23 cellular contexts compared by ENCODE assay signal in the genomic region with DNA sequence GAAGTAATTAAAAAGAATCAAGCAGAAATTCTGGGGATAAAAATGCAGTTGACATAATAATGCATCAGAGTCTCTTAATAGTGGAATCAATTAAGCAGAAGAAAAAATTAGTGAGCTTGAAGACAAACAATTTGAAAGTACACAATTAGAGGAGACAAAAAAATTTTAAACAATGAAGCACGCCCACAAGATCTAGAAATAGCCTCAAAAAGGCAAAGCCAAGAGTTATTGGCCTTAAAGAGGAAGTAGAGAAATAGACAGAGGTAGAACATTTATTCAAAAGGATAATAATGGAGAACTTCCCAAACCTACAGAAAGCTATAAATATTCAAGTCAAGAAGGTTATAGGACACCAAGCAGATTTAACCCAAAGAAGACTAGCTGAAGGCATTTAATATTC.
DNase-seq lines count a peak whose midpoint lies in the region; ATAC-seq and TF ChIP-seq lines count a peak whose summit lies in the region.
"Had no signal": no experiment of that assay in that cellular context is flagged by ENCODE, and none has a peak within 500 bp of the region (broad histone marks: within the 10 kb centered on the region; RNA-seq: fewer than 3 reads in every experiment).

No MANE protein-coding gene starts in this region.

- TF ChIP-seq EP300 in SK-N-SH (IDR thresholded peaks at IDR 0.05; ENCODE audit: borderline replicate concordance in 1 of 2, low read depth in 1 of 2, low read length in 1 of 2), result no peak

- no peak overlapping the region for H2AFZ ChIP-seq in SK-N-SH (ENCODE audit: low read depth)

- no peaks in the 10 kb centered on the region for H3K36me3 ChIP-seq in SK-N-SH (replicated peaks in 1 of 2; ENCODE audit: control insufficient read depth in 1 of 2, insufficient read depth in 2 of 2, low read length in 1 of 2)

- no peaks in the 10 kb centered on the region for H3K9me2 ChIP-seq in SK-N-SH

- no peak overlapping the region for H3K27ac ChIP-seq in SK-N-SH (ENCODE audit: low read depth in 2 of 2, low read length in 1 of 2)
- H3K27ac ChIP-seq: KMS-11 had no signal

- H3K9me3 ChIP-seq in SK-N-SH, result no peaks in the 10 kb centered on the region; the same call in 1 of the 2 replicates

- peak; percentile 12 for DNase-seq in SKM-1 treated with dmso at 0.1 percent for 144 hours (lab: John Stamatoyannopoulos, UW; ENCODE audit: unreplicated experiment)
- no peak for DNase-seq in SKM-1 (lab: John Stamatoyannopoulos, UW; ENCODE audit: unreplicated experiment)
- peak; percentile 45 for DNase-seq in NB4 (ENCODE audit: low read depth)
- peak; percentile 22 for DNase-seq in OCI-M1 (lab: John Stamatoyannopoulos, UW)
- no peak for DNase-seq in SK-N-SH
- DNase-seq: 8988T; ACHN; CD4-positive, alpha-beta T cell; HCEC 1CT; IMR-90; NCI-H1048; NCI-H1417 treated with DMSO at 0.1 percent for 48 hours; NCI-H1694 treated with DMSO at 0.1 percent for 48 hours; NCI-H2081; NCI-H2227 treated with DMSO at 0.1 percent for 48 hours; NCI-H526 treated with DMSO at 0.1 percent for 48 hours; Right ventricle myocardium superior; RPMI8226; T-cell had no signal

- H3F3A ChIP-seq in SK-N-SH (replicated peaks; ENCODE audit: insufficient read depth), result no peaks in the 10 kb centered on the region

- H3K27me3 ChIP-seq in SK-N-SH (ENCODE audit: insufficient read depth), result no peaks in the 10 kb centered on the region; the same call in 1 of the 2 replicates

- H3K4me3 ChIP-seq in NB4 (ENCODE audit: low read depth, low read length), result no peak overlapping the region
- H3K4me3 ChIP-seq in SK-N-SH (ENCODE audit: low read depth in 2 of 2, low read length in 1 of 2), result no peak overlapping the region

- no peaks in the 10 kb centered on the region; a peak in 1 of 4 replicates for H3K4me1 ChIP-seq in SK-N-SH (ENCODE audit: control insufficient read depth in 1 of 2, insufficient read depth in 2 of 2, low read depth in 1 of 2, low read length in 1 of 2)

- CTCF ChIA-PET in SK-N-SH (lab: Yijun Ruan, JAX), result interaction anchor here (0.9 to 6.1 kb wide), 5 partner anchors 51 to 276 kb away, joined by 3 to 175 read pairs (median 9); no protein-coding TSS in a partner anchor

- H3K4me2 ChIP-seq in SK-N-SH, result no peak overlapping the region
- H3K4me2 ChIP-seq: KMS-11 had no signal

- TF ChIP-seq CTCF in NB4 (IDR thresholded peaks at IDR 0.05; ENCODE audit: low read depth, low read length), result no peak
- no peak for TF ChIP-seq CTCF in SK-N-SH (IDR thresholded peaks at IDR 0.05)

- WGBS in SK-N-SH (ENCODE audit: low lambda C conversion rate), result 56% methylated on average over 1 of the region's 1 CpG

- no peak for TF ChIP-seq RAD21 in SK-N-SH (IDR thresholded peaks at IDR 0.05; ENCODE audit: low read length)

- no peak for ATAC-seq in GM18498 (IDR thresholded peaks at IDR 0.05; ENCODE audit: unreplicated experiment)
- ATAC-seq in SK-N-SH treated with all-trans-retinoic acid at 6 μM for 48 hours, result no peak
- ATAC-seq in GM21786 (IDR thresholded peaks at IDR 0.05; ENCODE audit: unreplicated experiment), result no peak
- ATAC-seq: T-cell had no signal

- no peaks in the 10 kb centered on the region for H3K79me2 ChIP-seq in SK-N-SH (ENCODE audit: insufficient read depth)

- POLR2A ChIA-PET in SK-N-SH (lab: Yijun Ruan, JAX), result interaction anchor here (1.2 kb wide), 1 partner anchor 145 kb away, joined by 7 read pairs; no protein-coding TSS in a partner anchor

- no peaks in the 10 kb centered on the region for H4K20me1 ChIP-seq in SK-N-SH (ENCODE audit: insufficient read depth)

- TF ChIP-seq POLR2A in NB4 (IDR thresholded peaks at IDR 0.05; ENCODE audit: extremely low read depth, insufficient read length), result no peak

- H3K9ac ChIP-seq in SK-N-SH, result no peak overlapping the region
- H3K9ac ChIP-seq: KMS-11 had no signal

TF ChIP-seq in SK-N-SH treated with all-trans-retinoic acid at 6 μM for 48 hours, 23 proteins besides CTCF, POLR2A, EP300 and RAD21:
- TF ChIP-seq, protein P1, sequence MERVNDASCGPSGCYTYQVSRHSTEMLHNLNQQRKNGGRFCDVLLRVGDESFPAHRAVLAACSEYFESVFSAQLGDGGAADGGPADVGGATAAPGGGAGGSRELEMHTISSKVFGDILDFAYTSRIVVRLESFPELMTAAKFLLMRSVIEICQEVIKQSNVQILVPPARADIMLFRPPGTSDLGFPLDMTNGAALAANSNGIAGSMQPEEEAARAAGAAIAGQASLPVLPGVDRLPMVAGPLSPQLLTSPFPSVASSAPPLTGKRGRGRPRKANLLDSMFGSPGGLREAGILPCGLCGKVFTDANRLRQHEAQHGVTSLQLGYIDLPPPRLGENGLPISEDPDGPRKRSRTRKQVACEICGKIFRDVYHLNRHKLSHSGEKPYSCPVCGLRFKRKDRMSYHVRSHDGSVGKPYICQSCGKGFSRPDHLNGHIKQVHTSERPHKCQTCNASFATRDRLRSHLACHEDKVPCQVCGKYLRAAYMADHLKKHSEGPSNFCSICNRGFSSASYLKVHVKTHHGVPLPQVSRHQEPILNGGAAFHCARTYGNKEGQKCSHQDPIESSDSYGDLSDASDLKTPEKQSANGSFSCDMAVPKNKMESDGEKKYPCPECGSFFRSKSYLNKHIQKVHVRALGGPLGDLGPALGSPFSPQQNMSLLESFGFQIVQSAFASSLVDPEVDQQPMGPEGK (CRISPR knock-in tag; IDR thresholded peaks at IDR 0.05; ENCODE audit: borderline replicate concordance), result no peak
- no peak for TF ChIP-seq ZFP30 (CRISPR knock-in tag; IDR thresholded peaks at IDR 0.05)
- TF ChIP-seq TCF4 (CRISPR knock-in tag; IDR thresholded peaks at IDR 0.05; ENCODE audit: borderline replicate concordance), result no peak
- TF ChIP-seq, protein P2, sequence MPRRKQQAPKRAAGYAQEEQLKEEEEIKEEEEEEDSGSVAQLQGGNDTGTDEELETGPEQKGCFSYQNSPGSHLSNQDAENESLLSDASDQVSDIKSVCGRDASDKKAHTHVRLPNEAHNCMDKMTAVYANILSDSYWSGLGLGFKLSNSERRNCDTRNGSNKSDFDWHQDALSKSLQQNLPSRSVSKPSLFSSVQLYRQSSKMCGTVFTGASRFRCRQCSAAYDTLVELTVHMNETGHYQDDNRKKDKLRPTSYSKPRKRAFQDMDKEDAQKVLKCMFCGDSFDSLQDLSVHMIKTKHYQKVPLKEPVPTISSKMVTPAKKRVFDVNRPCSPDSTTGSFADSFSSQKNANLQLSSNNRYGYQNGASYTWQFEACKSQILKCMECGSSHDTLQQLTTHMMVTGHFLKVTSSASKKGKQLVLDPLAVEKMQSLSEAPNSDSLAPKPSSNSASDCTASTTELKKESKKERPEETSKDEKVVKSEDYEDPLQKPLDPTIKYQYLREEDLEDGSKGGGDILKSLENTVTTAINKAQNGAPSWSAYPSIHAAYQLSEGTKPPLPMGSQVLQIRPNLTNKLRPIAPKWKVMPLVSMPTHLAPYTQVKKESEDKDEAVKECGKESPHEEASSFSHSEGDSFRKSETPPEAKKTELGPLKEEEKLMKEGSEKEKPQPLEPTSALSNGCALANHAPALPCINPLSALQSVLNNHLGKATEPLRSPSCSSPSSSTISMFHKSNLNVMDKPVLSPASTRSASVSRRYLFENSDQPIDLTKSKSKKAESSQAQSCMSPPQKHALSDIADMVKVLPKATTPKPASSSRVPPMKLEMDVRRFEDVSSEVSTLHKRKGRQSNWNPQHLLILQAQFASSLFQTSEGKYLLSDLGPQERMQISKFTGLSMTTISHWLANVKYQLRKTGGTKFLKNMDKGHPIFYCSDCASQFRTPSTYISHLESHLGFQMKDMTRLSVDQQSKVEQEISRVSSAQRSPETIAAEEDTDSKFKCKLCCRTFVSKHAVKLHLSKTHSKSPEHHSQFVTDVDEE (CRISPR knock-in tag; IDR thresholded peaks at IDR 0.05), result no peak

TF ChIP-seq in SK-N-SH, 30 proteins besides CTCF, POLR2A, EP300 and RAD21:
- TF ChIP-seq, protein P3, sequence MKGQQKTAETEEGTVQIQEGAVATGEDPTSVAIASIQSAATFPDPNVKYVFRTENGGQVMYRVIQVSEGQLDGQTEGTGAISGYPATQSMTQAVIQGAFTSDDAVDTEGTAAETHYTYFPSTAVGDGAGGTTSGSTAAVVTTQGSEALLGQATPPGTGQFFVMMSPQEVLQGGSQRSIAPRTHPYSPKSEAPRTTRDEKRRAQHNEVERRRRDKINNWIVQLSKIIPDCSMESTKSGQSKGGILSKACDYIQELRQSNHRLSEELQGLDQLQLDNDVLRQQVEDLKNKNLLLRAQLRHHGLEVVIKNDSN (IDR thresholded peaks at IDR 0.05; ENCODE audit: borderline replicate concordance, low read depth), result no peak
- TF ChIP-seq, protein P4, sequence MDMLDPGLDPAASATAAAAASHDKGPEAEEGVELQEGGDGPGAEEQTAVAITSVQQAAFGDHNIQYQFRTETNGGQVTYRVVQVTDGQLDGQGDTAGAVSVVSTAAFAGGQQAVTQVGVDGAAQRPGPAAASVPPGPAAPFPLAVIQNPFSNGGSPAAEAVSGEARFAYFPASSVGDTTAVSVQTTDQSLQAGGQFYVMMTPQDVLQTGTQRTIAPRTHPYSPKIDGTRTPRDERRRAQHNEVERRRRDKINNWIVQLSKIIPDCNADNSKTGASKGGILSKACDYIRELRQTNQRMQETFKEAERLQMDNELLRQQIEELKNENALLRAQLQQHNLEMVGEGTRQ (IDR thresholded peaks at IDR 0.05; ENCODE audit: borderline replicate concordance, low read depth, low read length), result no peak
- TF ChIP-seq, protein P5, sequence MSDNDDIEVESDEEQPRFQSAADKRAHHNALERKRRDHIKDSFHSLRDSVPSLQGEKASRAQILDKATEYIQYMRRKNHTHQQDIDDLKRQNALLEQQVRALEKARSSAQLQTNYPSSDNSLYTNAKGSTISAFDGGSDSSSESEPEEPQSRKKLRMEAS (IDR thresholded peaks at IDR 0.05; ENCODE audit: low read depth), result no peak
- TF ChIP-seq RXRA (IDR thresholded peaks at IDR 0.05; ENCODE audit: borderline replicate concordance, low read depth) (no peak), CHD2 (IDR thresholded peaks at IDR 0.05; ENCODE audit: low read length, partially characterized antibody) (no peak), TCF12 (IDR thresholded peaks at IDR 0.05) (no peak), SMC3 (IDR thresholded peaks at IDR 0.05; ENCODE audit: low read depth, low read length) (no peak)

Comparison
In these comparisons a context has a peak if more than half of its experiments do, and no peak if none do; other contexts are left out.
1. DNase-seq: peak in SKM-1 treated with dmso at 0.1 percent for 144 hours (single experiment), NB4 (single experiment) and OCI-M1 (single experiment); none in SKM-1 (single experiment) and SK-N-SH (single experiment).